Comparison of ENCODE assay signal across 26 cellular contexts in the genomic region with DNA sequence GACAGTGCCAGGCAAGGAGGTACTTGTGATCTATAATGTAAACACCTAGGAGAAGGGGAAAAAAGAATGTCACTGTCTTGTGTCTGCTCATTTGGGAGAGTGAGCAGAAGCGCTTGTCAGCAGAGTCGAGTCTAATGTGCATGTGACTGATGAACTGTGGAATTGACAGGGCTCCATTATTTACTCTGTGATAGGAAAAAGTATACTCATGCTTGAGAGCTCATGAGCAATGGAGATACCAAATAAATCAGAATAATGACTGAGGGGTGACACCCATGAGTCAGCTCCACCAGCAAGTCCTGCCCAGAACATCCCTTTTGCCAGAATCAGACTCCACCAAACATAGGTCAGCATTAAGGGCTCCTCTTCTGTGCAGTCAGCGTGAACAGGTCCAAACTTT.
"Had no signal": no experiment of that assay in that cellular context is flagged by ENCODE, and none has a peak within 500 bp of the region (broad histone marks: within the 10 kb centered on the region; RNA-seq: fewer than 3 reads in every experiment).

No MANE protein-coding gene starts in this region.

- H3K36me3 ChIP-seq: adrenal gland, cardiac muscle cell, colonic mucosa, left ventricle myocardium inferior, tibial nerve had no signal

- H3K27me3 ChIP-seq: cardiac muscle cell, colonic mucosa, tibial nerve had no signal

- ATAC-seq: activated T-cell treated with anti-CD3 and anti-CD28 coated beads, Interleukin-2, amount 50 U/mL, for 72 hours; effector memory CD8-positive, alpha-beta T cell; esophagus mucosa; right cardiac atrium had no signal

- DNase-seq: activated CD4-positive, alpha-beta T cell treated with anti-CD3 and anti-CD28 coated beads for 4 hours; activated CD4-positive, alpha-beta T cell treated with anti-CD3 and anti-CD28 coated beads, Interleukin-2, amount 50 U/mL, for 4 hours; activated effector memory CD4-positive, alpha-beta T cell treated with anti-CD3 and anti-CD28 coated beads, Interleukin-2, amount 50 U/mL, for 16 hours; activated naive CD4-positive, alpha-beta T cell treated with anti-CD3 and anti-CD28 coated beads for 36 hours; activated naive CD8-positive, alpha-beta T cell treated with anti-CD3 and anti-CD28 coated beads for 36 hours; activated T-cell treated with anti-CD3 and anti-CD28 coated beads for 4 hours; activated T-cell treated with anti-CD3 and anti-CD28 coated beads, Interleukin-2, amount 50 U/mL, for 72 hours; adrenal gland; aorta; cerebellar nuclear complex; colonic mucosa; effector memory CD8-positive, alpha-beta T cell; foreskin fibroblast; head of caudate nucleus; hypothalamus; left ventricle myocardium inferior; mesendoderm; natural killer cell; posterior cingulate gyrus; right cardiac atrium; stimulated activated CD4-positive, alpha-beta T cell treated with anti-CD3 and anti-CD28 coated beads, Interleukin-2, amount 100 ng/mL, for 48 hours; stimulated activated naive CD4-positive, alpha-beta T cell treated with Interleukin-2 at 50 U/mL for 16 hours had no signal

- H3K4me3 ChIP-seq: adrenal gland, cardiac muscle cell, colonic mucosa, left ventricle myocardium inferior, lung, tibial nerve had no signal

- H3K9me3 ChIP-seq: adrenal gland, colonic mucosa, left ventricle myocardium inferior, tibial nerve had no signal

- H3K4me1 ChIP-seq: adrenal gland, colonic mucosa, left ventricle myocardium inferior, tibial nerve had no signal
